In genomic region chr9:14433293-14433818, GRCh38 we compare ENCODE assay signal across 1 cellular context.
TF ChIP-seq lines count a peak whose summit lies in the region.

No MANE protein-coding gene starts in this region.

TF ChIP-seq in K562, 482 proteins besides CTCF, POLR2A, EP300 and RAD21 (continued from another document):
- TF ChIP-seq CHAMP1 (IDR thresholded peaks at IDR 0.05) (no peak), CREBBP (IDR thresholded peaks at IDR 0.05; ENCODE audit: low read depth, low read length) (no peak), FOXM1 (IDR thresholded peaks at IDR 0.05; ENCODE audit: low read depth) (peak; percentile 76), FOXM1 (CRISPR knock-in tag; IDR thresholded peaks at IDR 0.05; ENCODE audit: low read depth) (no peak), SNIP1 (IDR thresholded peaks at IDR 0.05; ENCODE audit: low read depth) (no peak), TRIM24 (IDR thresholded peaks at IDR 0.05) (peak; percentile 58 to 75; a peak in 3 of 4 replicates), CC2D1A (IDR thresholded peaks at IDR 0.05) (peak; percentile 38; the same call in 1 of the 2 replicates), SMARCA4 (IDR thresholded peaks at IDR 0.05) (peak; percentile 75), ZNF174 (CRISPR knock-in tag; IDR thresholded peaks at IDR 0.05) (no peak), DPF2 (IDR thresholded peaks at IDR 0.05) (peak; percentile 74), CBX3 (IDR thresholded peaks at IDR 0.05; ENCODE audit: borderline replicate concordance in 1 of 2, low read length in 2 of 2) (no peak), CHD1 (IDR thresholded peaks at IDR 0.05; ENCODE audit: low read length) (no peak), TEAD4 (IDR thresholded peaks at IDR 0.05; ENCODE audit: low read length) (peak; percentile 87), TEAD4 (CRISPR knock-in tag; IDR thresholded peaks at IDR 0.05; ENCODE audit: borderline replicate concordance) (no peak), STAT5A (IDR thresholded peaks at IDR 0.05; ENCODE audit: borderline replicate concordance, low read length) (peak; percentile 39; the same call in 1 of the 2 replicates), CBFA2T3 (IDR thresholded peaks at IDR 0.05) (peak; percentile 93), ZNF668 (CRISPR knock-in tag; IDR thresholded peaks at IDR 0.05) (no peak), ZNF316 (IDR thresholded peaks at IDR 0.05) (0 out of 2 replicates have a peak, but pooled peaks have one; percentile 10), ZNF282 (CRISPR knock-in tag; IDR thresholded peaks at IDR 0.05) (no peak), ZBTB17 (CRISPR knock-in tag; IDR thresholded peaks at IDR 0.05) (no peak), ZNF146 (CRISPR knock-in tag; IDR thresholded peaks at IDR 0.05; ENCODE audit: unreplicated experiment) (no peak), MTA2 (IDR thresholded peaks at IDR 0.05; ENCODE audit: low read depth) (peak; percentile 71), HMBOX1 (IDR thresholded peaks at IDR 0.05) (0 out of 2 replicates have a peak, but pooled peaks have one; percentile 28), ZNF584 (CRISPR knock-in tag; IDR thresholded peaks at IDR 0.05; ENCODE audit: low read depth) (no peak), SLC30A9 (CRISPR knock-in tag; IDR thresholded peaks at IDR 0.05) (no peak), CTBP1 (IDR thresholded peaks at IDR 0.05; ENCODE audit: borderline replicate concordance) (no peak), C11orf30 (IDR thresholded peaks at IDR 0.05; ENCODE audit: low read depth) (peak; percentile 24; the same call in 1 of the 2 replicates), CBFA2T2 (conservative IDR thresholded peaks at IDR 0.05) (peak; percentile 87), MEF2A (IDR thresholded peaks at IDR 0.05; ENCODE audit: control insufficient read depth, low read depth, low read length) (no peak), SOX6 (IDR thresholded peaks at IDR 0.05) (peak; percentile 79), TCF3 (CRISPR knock-in tag; IDR thresholded peaks at IDR 0.05) (peak; percentile 79), NFIC (IDR thresholded peaks at IDR 0.05) (peak; percentile 59; the same call in 1 of the 2 replicates), SMARCE1 (IDR thresholded peaks at IDR 0.05) (peak; percentile 53; the same call in 1 of the 2 replicates), XRCC5 (IDR thresholded peaks at IDR 0.05; ENCODE audit: low read depth, low read length) (no peak), ARID1B (IDR thresholded peaks at IDR 0.05) (peak; percentile 89), FOXA3 (CRISPR knock-in tag; conservative IDR thresholded peaks at IDR 0.05 in 1 of 2, IDR thresholded peaks at IDR 0.05 in 1 of 2) (peak in 1 of 2 experiments; percentile 41; a peak in 1 of 4 replicates), NFATC3 (IDR thresholded peaks at IDR 0.05) (no peak), KDM1A (IDR thresholded peaks at IDR 0.05) (peak; percentile 59 to 64; a peak in 3 of 4 replicates), ZZZ3 (IDR thresholded peaks at IDR 0.05) (no peak), MAFG (tag; conservative IDR thresholded peaks at IDR 0.05) (peak; percentile 38; the same call in 1 of the 2 replicates), NCOR1 (IDR thresholded peaks at IDR 0.05) (peak; percentile 82), PCBP2 (IDR thresholded peaks at IDR 0.05; ENCODE audit: low read depth, low read length, poor library complexity, severe bottlenecking) (no peak), HMG20B (CRISPR knock-in tag; IDR thresholded peaks at IDR 0.05) (no peak), CBFB (CRISPR knock-in tag; IDR thresholded peaks at IDR 0.05) (no peak), CHD2 (IDR thresholded peaks at IDR 0.05; ENCODE audit: low read depth, low read length) (no peak), KLF16 (IDR thresholded peaks at IDR 0.05) (peak; percentile 53), NFE2 (IDR thresholded peaks at IDR 0.05; ENCODE audit: low read depth) (peak; percentile 52), CCNT2 (IDR thresholded peaks at IDR 0.05; ENCODE audit: borderline replicate concordance, extremely low read depth, insufficient read length, low read depth, low read length) (peak; percentile 57), MEIS2 (IDR thresholded peaks at IDR 0.05; ENCODE audit: partially characterized antibody) (peak; percentile 45), ARID3A (IDR thresholded peaks at IDR 0.05; ENCODE audit: borderline replicate concordance, low read depth, low read length) (peak; percentile 44; the same call in 1 of the 2 replicates)
TF ChIP-seq in K562: peak in this region for 31.
